In genomic region chr12:109779382-109779781, GRCh38 we compare ENCODE assay signal across 15 cellular contexts. TPM values are rescaled to one million over a fixed set of nuclear protein-coding genes. Genes with fewer than 3 reads are reported as not detected.
A peak's percentile ranks its signal among the peaks of the same experiment; 100 is the strongest.
DNase-seq lines count a peak whose midpoint lies in the region; ATAC-seq and TF ChIP-seq lines count a peak whose summit lies in the region.
"Had no signal": no experiment of that assay in that cellular context is flagged by ENCODE, and none has a peak within 500 bp of the region (broad histone marks: within the 10 kb centered on the region; RNA-seq: fewer than 3 reads in every experiment).

No MANE protein-coding gene starts in this region.

- TF ChIP-seq CTCF in natural killer cell (IDR thresholded peaks at IDR 0.05): no peak

- peaks cover 4 to 16% of the 10 kb centered on the region in 2 donors for H3K4me1 Mint-ChIP-seq in natural killer cell treated with Interleukin-12 subunit alpha and Interleukin-12 subunit beta and Interleukin-15 and Interleukin-18, amount 100 ng/mL, for 72 hours (ENCODE audit: low read depth in 2 of 2)
- H3K4me1 Mint-ChIP-seq in natural killer cell: peaks cover 5 to 19% of the 10 kb centered on the region in 2 donors

- DNase-seq in natural killer cell treated with Interleukin-12 subunit alpha and Interleukin-12 subunit beta and Interleukin-15 and Interleukin-18, amount 100 ng/mL, for 72 hours (ENCODE audit: low spot score): peak; percentile 44
- DNase-seq in natural killer cell (no peak), OCI-M1 (lab: John Stamatoyannopoulos, UW) (peak; percentile 36), erythroblast (lab: John Stamatoyannopoulos, UW) (peak; percentile 19 to 23), NCI-H187 (lab: John Stamatoyannopoulos, UW) (no peak), DMS 273 treated with DMSO at 0.1 percent for 48 hours (lab: John Stamatoyannopoulos, UW) (no peak), iPS-NIHi7 (ENCODE audit: extremely low spot score) (no peak)
- DNase-seq: activated CD4-positive, alpha-beta T cell treated with anti-CD3 and anti-CD28 coated beads for 48 hours; activated T-cell treated with anti-CD3 and anti-CD28 coated beads, Interleukin-2, amount 50 U/mL, for 4 hours; amniotic stem cell; colonic mucosa; stimulated activated CD4-positive, alpha-beta T cell treated with anti-CD3 and anti-CD28 coated beads, Interleukin-2, amount 100 ng/mL, for 24 hours; T-cell had no signal

- no peak for ATAC-seq in natural killer cell treated with Interleukin-12 subunit alpha and Interleukin-12 subunit beta and Interleukin-15 and Interleukin-18, amount 100 ng/mL, for 72 hours
- ATAC-seq in natural killer cell: no peak
- no peak for ATAC-seq in GM21390 (IDR thresholded peaks at IDR 0.05; ENCODE audit: unreplicated experiment)
- ATAC-seq: activated T-cell treated with anti-CD3 and anti-CD28 coated beads, Interleukin-2, amount 50 U/mL, for 4 hours; T-cell had no signal

- H3K36me3 Mint-ChIP-seq in natural killer cell treated with Interleukin-12 subunit alpha and Interleukin-12 subunit beta and Interleukin-15 and Interleukin-18, amount 100 ng/mL, for 72 hours: no peaks in the 10 kb centered on the region
- no peaks in the 10 kb centered on the region for H3K36me3 Mint-ChIP-seq in natural killer cell
- H3K36me3 Mint-ChIP-seq: T-cell had no signal

- H3K27ac Mint-ChIP-seq in natural killer cell treated with Interleukin-12 subunit alpha and Interleukin-12 subunit beta and Interleukin-15 and Interleukin-18, amount 100 ng/mL, for 72 hours: no peak overlapping the region
- H3K27ac Mint-ChIP-seq in natural killer cell: no peak overlapping the region
- H3K27ac Mint-ChIP-seq: B cell, T-cell had no signal

- no peaks in the 10 kb centered on the region for H3K9me3 Mint-ChIP-seq in natural killer cell treated with Interleukin-12 subunit alpha and Interleukin-12 subunit beta and Interleukin-15 and Interleukin-18, amount 100 ng/mL, for 72 hours
- no peaks in the 10 kb centered on the region for H3K9me3 Mint-ChIP-seq in natural killer cell
- H3K9me3 Mint-ChIP-seq: activated T-cell treated with anti-CD3 and anti-CD28 coated beads, Interleukin-2, amount 50 U/mL, for 4 hours; T-cell had no signal

- no peaks in the 10 kb centered on the region for H3K27me3 Mint-ChIP-seq in natural killer cell treated with Interleukin-12 subunit alpha and Interleukin-12 subunit beta and Interleukin-15 and Interleukin-18, amount 100 ng/mL, for 72 hours
- peaks cover 0 to 4% of the 10 kb centered on the region in 2 donors for H3K27me3 Mint-ChIP-seq in natural killer cell (ENCODE audit: low read depth in 2 of 2)

- TF ChIP-seq POLR2A in erythroblast (IDR thresholded peaks at IDR 0.05; ENCODE audit: low read length): no peak

- H3K4me3 Mint-ChIP-seq in natural killer cell treated with Interleukin-12 subunit alpha and Interleukin-12 subunit beta and Interleukin-15 and Interleukin-18, amount 100 ng/mL, for 72 hours: no peak overlapping the region
- no peak overlapping the region for H3K4me3 Mint-ChIP-seq in natural killer cell
- H3K4me3 Mint-ChIP-seq: activated T-cell treated with anti-CD3 and anti-CD28 coated beads, Interleukin-2, amount 50 U/mL, for 4 hours; B cell; T-cell had no signal

- intact Hi-C loops in natural killer cell (cut with micrococcal nuclease): no loop called here

RNA-seq across cellular contexts. Expression of gene TRPV4, which starts 53.8 kb away (rescaled TPM):
- total RNA-seq in natural killer cell treated with Interleukin-12 subunit alpha and Interleukin-12 subunit beta and Interleukin-15 and Interleukin-18, amount 100 ng/mL, for 72 hours: not detected
- total RNA-seq in natural killer cell: not detected
- total RNA-seq: activated T-cell treated with anti-CD3 and anti-CD28 coated beads, Interleukin-2, amount 50 U/mL, for 4 hours; B cell; T-cell had no signal

Comparison
In these comparisons a context has a peak if more than half of its experiments do, and no peak if none do; other contexts are left out.
1. DNase-seq: peak in natural killer cell treated with Interleukin-12 subunit alpha and Interleukin-12 subunit beta and Interleukin-15 and Interleukin-18, amount 100 ng/mL, for 72 hours (single experiment), OCI-M1 (single experiment) and erythroblast (2 of 2); none in natural killer cell (single experiment), NCI-H187 (0 of 2), DMS 273 treated with DMSO at 0.1 percent for 48 hours (single experiment) and iPS-NIHi7 (single experiment).